13 cellular contexts compared by ENCODE assay signal in the genomic region with DNA sequence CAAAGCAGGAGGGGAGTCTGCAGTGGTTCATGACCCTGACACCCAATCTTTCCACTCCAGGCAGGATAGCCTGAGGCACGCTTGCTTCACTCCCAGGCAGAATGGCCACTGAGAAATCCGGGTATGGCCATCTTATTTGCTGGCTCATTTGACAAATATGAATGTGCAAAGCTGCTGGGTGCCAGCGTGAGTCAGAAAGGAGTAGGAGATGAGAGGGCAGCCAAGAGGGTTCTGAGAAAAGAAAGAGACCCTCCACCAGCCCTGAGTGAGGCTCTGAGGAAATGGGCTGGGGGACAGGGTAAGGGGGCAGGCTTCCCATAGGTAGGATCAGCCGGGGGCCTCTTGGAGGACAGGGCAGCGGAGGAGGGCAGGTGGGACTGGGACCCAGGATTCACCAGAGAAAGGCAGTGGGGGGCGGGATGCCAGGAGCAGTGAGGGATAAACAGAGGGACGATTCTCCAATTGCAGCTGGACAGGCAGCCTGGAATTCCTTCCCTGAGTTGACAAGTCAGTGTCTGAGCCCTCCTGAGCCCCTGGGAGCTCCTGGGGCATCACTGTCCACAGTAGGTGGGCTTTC. TPM values are rescaled to one million over a fixed set of nuclear protein-coding genes. Genes with fewer than 3 reads are reported as not detected.
DNase-seq lines count a peak whose midpoint lies in the region; ATAC-seq and TF ChIP-seq lines count a peak whose summit lies in the region.
"Had no signal": no experiment of that assay in that cellular context is flagged by ENCODE, and none has a peak within 500 bp of the region (broad histone marks: within the 10 kb centered on the region; RNA-seq: fewer than 3 reads in every experiment).

No MANE protein-coding gene starts in this region.

- TF ChIP-seq EP300 in stomach (IDR thresholded peaks at IDR 0.05), result no peak

- H3K36me3 ChIP-seq in H7 (replicated peaks; ENCODE audit: control insufficient read depth, insufficient read depth, low read length), result no peaks in the 10 kb centered on the region
- no peaks in the 10 kb centered on the region for H3K36me3 ChIP-seq in adipocyte (ENCODE audit: control insufficient read depth, insufficient read depth, low read length, severe bottlenecking)
- peaks cover 0 to 10% (median 0%) of the 10 kb centered on the region in 4 donors for H3K36me3 ChIP-seq in stomach

- no peak overlapping the region for H3K9ac ChIP-seq in adipocyte (ENCODE audit: low read length)

- H3K4me1 ChIP-seq in adipocyte (ENCODE audit: control insufficient read depth, insufficient read depth, low read length) (peaks cover 33% of the 10 kb centered on the region), stomach (peaks cover 0 to 68% (median 33%) of the 10 kb centered on the region in 4 donors)

- H3K9me3 ChIP-seq in adipocyte (ENCODE audit: control insufficient read depth, low read length) (no peaks in the 10 kb centered on the region), stomach (no peaks in the 10 kb centered on the region)

- DNase-seq in H7 (peak; percentile 59), adipocyte (ENCODE audit: low read depth) (peak; percentile 90), hepatic stellate cell (ENCODE audit: low spot score) (peak; percentile 84), stomach (no peak), NCI-H345 (lab: John Stamatoyannopoulos, UW) (no peak), cerebellar nuclear complex (lab: John Stamatoyannopoulos, UW) (no peak)
- DNase-seq in activated naive CD8-positive, alpha-beta T cell treated with anti-CD3 and anti-CD28 coated beads, Interleukin-2, amount 50 U/mL, for 24 hours, result no peak
- DNase-seq in effector memory CD8-positive, alpha-beta T cell, result no peak
- DNase-seq: activated CD4-positive, alpha-beta T cell treated with anti-CD3 and anti-CD28 coated beads, Interleukin-2, amount 50 U/mL, for 48 hours; NCI-H187 treated with DMSO at 0.1 percent for 48 hours; SHP77 had no signal

- no peak for TF ChIP-seq CTCF in stomach (IDR thresholded peaks at IDR 0.05)

- H3K27me3 ChIP-seq in H7 (ENCODE audit: control insufficient read depth, insufficient read depth, low read length), result no peaks in the 10 kb centered on the region
- H3K27me3 ChIP-seq in adipocyte (replicated peaks; ENCODE audit: control insufficient read depth, insufficient read depth, low read length), result no peaks in the 10 kb centered on the region
- H3K27me3 ChIP-seq in stomach, result no peaks in the 10 kb centered on the region

- H3K4me3 ChIP-seq in H7 (ENCODE audit: insufficient read depth, low read depth, low read length) (no peak overlapping the region), adipocyte (ENCODE audit: low read length) (no peak overlapping the region), stomach (no peak overlapping the region)

- peaks cover 9% of the 10 kb centered on the region for H3K27me3 Mint-ChIP-seq in activated naive CD8-positive, alpha-beta T cell treated with anti-CD3 and anti-CD28 coated beads, Interleukin-2, amount 50 U/mL, for 24 hours
- peaks cover 28 to 54% of the 10 kb centered on the region in 2 donors for H3K27me3 Mint-ChIP-seq in effector memory CD8-positive, alpha-beta T cell

- H3K27ac ChIP-seq in stomach, result peak overlapping the region in 3 of 5 donors; percentile 28 to 93 (median 78)
- H3K27ac ChIP-seq: HL-60 had no signal

- no peaks in the 10 kb centered on the region for H3K9me3 Mint-ChIP-seq in activated naive CD8-positive, alpha-beta T cell treated with anti-CD3 and anti-CD28 coated beads, Interleukin-2, amount 50 U/mL, for 24 hours
- H3K9me3 Mint-ChIP-seq in effector memory CD8-positive, alpha-beta T cell, result no peaks in the 10 kb centered on the region
- H3K9me3 Mint-ChIP-seq: nephron had no signal

- H3K4me1 Mint-ChIP-seq in activated naive CD8-positive, alpha-beta T cell treated with anti-CD3 and anti-CD28 coated beads, Interleukin-2, amount 50 U/mL, for 24 hours, result peaks cover 4% of the 10 kb centered on the region
- H3K4me1 Mint-ChIP-seq in effector memory CD8-positive, alpha-beta T cell (ENCODE audit: low read depth in 2 of 2), result peaks cover 0 to 4% of the 10 kb centered on the region in 2 donors

- intact Hi-C loops in stomach (cut with DNase I; ENCODE audit: low total_unique reads), result no loop called here

- H3K36me3 Mint-ChIP-seq in activated naive CD8-positive, alpha-beta T cell treated with anti-CD3 and anti-CD28 coated beads, Interleukin-2, amount 50 U/mL, for 24 hours (ENCODE audit: low read depth), result no peaks in the 10 kb centered on the region
- H3K36me3 Mint-ChIP-seq in effector memory CD8-positive, alpha-beta T cell (ENCODE audit: insufficient read depth), result no peaks in the 10 kb centered on the region

- no peak for ATAC-seq in activated naive CD8-positive, alpha-beta T cell treated with anti-CD3 and anti-CD28 coated beads, Interleukin-2, amount 50 U/mL, for 24 hours
- ATAC-seq in effector memory CD8-positive, alpha-beta T cell (replicated peaks), result no peak

- 64 to 88% (median 81%) methylated on average over 7 of the region's 7 CpGs for WGBS in stomach, 5 donors

- H3K27ac Mint-ChIP-seq in activated naive CD8-positive, alpha-beta T cell treated with anti-CD3 and anti-CD28 coated beads, Interleukin-2, amount 50 U/mL, for 24 hours, result no peak overlapping the region
- no peak overlapping the region for H3K27ac Mint-ChIP-seq in effector memory CD8-positive, alpha-beta T cell
- H3K27ac Mint-ChIP-seq: nephron had no signal

- H3K4me3 Mint-ChIP-seq in activated naive CD8-positive, alpha-beta T cell treated with anti-CD3 and anti-CD28 coated beads, Interleukin-2, amount 50 U/mL, for 24 hours, result no peak overlapping the region
- no peak overlapping the region for H3K4me3 Mint-ChIP-seq in effector memory CD8-positive, alpha-beta T cell
- H3K4me3 Mint-ChIP-seq: nephron had no signal

- no peak for TF ChIP-seq POLR2A in stomach (IDR thresholded peaks at IDR 0.05)

RNA-seq across cellular contexts. Expression of a gene that starts 15.2 kb away (rescaled TPM):
- 0.17 and 0.78 TPM in 2 replicates for total RNA-seq in H7 (2014; rRNA removed; shearing (Covaris generic))
- 100 to 1,000 TPM in 1 of 5 donors, 10 to 100 TPM in 3, under 1 TPM in 1; 0.87 to 113 (median 31.4) TPM for total RNA-seq in stomach
- polyA plus RNA-seq in stomach, result 100 to 1,000 TPM in 1 of 3 donors, 10 to 100 TPM in 2; 14.1 to 101 (median 32.3) TPM

Comparison
In these comparisons a context has a peak if more than half of its experiments do, and no peak if none do; other contexts are left out.
1. DNase-seq: peak in H7 (single experiment), adipocyte (single experiment) and hepatic stellate cell (single experiment); none in stomach (single experiment), NCI-H345 (single experiment), activated naive CD8-positive, alpha-beta T cell treated with anti-CD3 and anti-CD28 coated beads, Interleukin-2, amount 50 U/mL, for 24 hours (single experiment), cerebellar nuclear complex (0 of 2) and effector memory CD8-positive, alpha-beta T cell (0 of 3).